Comparison of ENCODE assay signal across 8 cellular contexts in genomic region chr2:160294339-160294803, GRCh38.
DNase-seq lines count a peak whose midpoint lies in the region; TF ChIP-seq lines count a peak whose summit lies in the region.

No MANE protein-coding gene starts in this region.

- H3K9me2 ChIP-seq in GM23248 (ENCODE audit: insufficient read depth) (no peaks in the 10 kb centered on the region), Karpas-422 (replicated peaks; ENCODE audit: insufficient read depth, low read length) (no peaks in the 10 kb centered on the region)

- H3K27me3 ChIP-seq in GM23248 (replicated peaks; ENCODE audit: insufficient read depth) (no peaks in the 10 kb centered on the region), fibroblast of lung (ENCODE audit: control insufficient read depth, insufficient read depth, low read length) (no peaks in the 10 kb centered on the region), sigmoid colon (no peaks in the 10 kb centered on the region), Karpas-422 (ENCODE audit: low read length) (no peaks in the 10 kb centered on the region)

- intact Hi-C loops in sigmoid colon (cut with DNase I): no loop called here

- H2AFZ ChIP-seq in GM23248 (no peak overlapping the region), fibroblast of lung (ENCODE audit: low read length) (no peak overlapping the region), Karpas-422 (ENCODE audit: low read length) (no peak overlapping the region)

- in situ Hi-C loops in GM23248 (cut with MboI): no loop called here
- in situ Hi-C loops in SK-MEL-5 (cut with HindIII; ENCODE audit: low pct_unique_long_range_greater_than_20kb, low sequenced_read_pairs): no loop called here

- H3K27ac ChIP-seq in GM23248 (peak overlapping the region; percentile 98), fibroblast of lung (ENCODE audit: insufficient read depth, low read length) (peak overlapping the region; percentile 94), sigmoid colon (peak overlapping the region; percentile 10 to 78 (median 69)), Karpas-422 (ENCODE audit: low read length) (no peak overlapping the region)

- WGBS in GM23248 (ENCODE audit: low coverage in 1 of 2, low lambda C conversion rate in 2 of 2, missing lambda C conversion rate in 2 of 2), 2 experiments: 1 to 2% methylated on average over 5 of the region's 5 CpGs
- WGBS in sigmoid colon, 2 donors: 69 to 76% methylated on average over 5 of the region's 5 CpGs

- H3K9me3 ChIP-seq in GM23248 (ENCODE audit: low read depth) (no peaks in the 10 kb centered on the region), fibroblast of lung (ENCODE audit: control insufficient read depth, insufficient read depth, low read depth, low read length) (no peaks in the 10 kb centered on the region), sigmoid colon (no peaks in the 10 kb centered on the region), Karpas-422 (ENCODE audit: low read length) (no peaks in the 10 kb centered on the region)

- DNase-seq in AG08395 (ENCODE audit: low spot score) (peak; percentile 65), GM23248 (peak; percentile 90), SK-MEL-5 (ENCODE audit: low read depth, low spot score) (peak; percentile 32), fibroblast of lung (ENCODE audit: low read depth in 2 of 2) (peak; percentile 89 to 93), sigmoid colon (peak; percentile 83), NCI-H524 (lab: John Stamatoyannopoulos, UW) (no peak), Karpas-422 (no peak), COLO668 (lab: John Stamatoyannopoulos, UW; ENCODE audit: unreplicated experiment) (no peak)

- H3K9ac ChIP-seq in GM23248 (peak overlapping the region; percentile 69), fibroblast of lung (ENCODE audit: insufficient read depth, low read length) (peak overlapping the region; percentile 27), Karpas-422 (ENCODE audit: low read length) (no peak overlapping the region)

- H3K79me2 ChIP-seq in GM23248 (ENCODE audit: insufficient read depth) (peaks cover 76% of the 10 kb centered on the region), fibroblast of lung (ENCODE audit: control insufficient read depth, insufficient read depth, low read length) (peaks cover 12% of the 10 kb centered on the region), Karpas-422 (ENCODE audit: low read length) (no peaks in the 10 kb centered on the region)

- TF ChIP-seq POLR2A in sigmoid colon (IDR thresholded peaks at IDR 0.05): no peak

- TF ChIP-seq CTCF in fibroblast of lung (conservative IDR thresholded peaks at IDR 0.05 in 1 of 2, IDR thresholded peaks at IDR 0.05 in 1 of 2; ENCODE audit: low read depth in 1 of 2, low read length in 2 of 2) (no peak), sigmoid colon (IDR thresholded peaks at IDR 0.05) (no peak)

- H3K4me2 ChIP-seq in GM23248 (ENCODE audit: unreplicated experiment) (peak overlapping the region; percentile 76), fibroblast of lung (ENCODE audit: extremely low read depth, insufficient read depth, low read length) (peak overlapping the region; percentile 61), Karpas-422 (ENCODE audit: low read depth, low read length, poor library complexity, severe bottlenecking) (no peak overlapping the region)

- H4K20me1 ChIP-seq in GM23248 (ENCODE audit: insufficient read depth) (no peaks in the 10 kb centered on the region), fibroblast of lung (ENCODE audit: control insufficient read depth, extremely low read depth, insufficient read depth, low read length) (no peaks in the 10 kb centered on the region), Karpas-422 (ENCODE audit: insufficient read depth, low read depth, low read length) (no peaks in the 10 kb centered on the region)

- H3K36me3 ChIP-seq in GM23248 (ENCODE audit: low read depth): peaks cover 46% of the 10 kb centered on the region
- H3K36me3 ChIP-seq in fibroblast of lung (ENCODE audit: control insufficient read depth, insufficient read depth, low read length): peaks cover 5% of the 10 kb centered on the region
- H3K36me3 ChIP-seq in sigmoid colon: peaks cover 0 to 29% (median 2%) of the 10 kb centered on the region in 4 donors
- no peaks in the 10 kb centered on the region for H3K36me3 ChIP-seq in Karpas-422 (ENCODE audit: insufficient read depth, low read length)

- peaks cover 100% of the 10 kb centered on the region for H3F3A ChIP-seq in GM23248 (ENCODE audit: insufficient read depth)

- H3K4me3 ChIP-seq in GM23248: peak overlapping the region; percentile 33
- no peak overlapping the region for H3K4me3 ChIP-seq in fibroblast of lung (replicated peaks in 1 of 4; ENCODE audit: control extremely low read depth in 1 of 4, insufficient read depth in 1 of 4, low read depth in 3 of 4, low read length in 4 of 4)
- no peak overlapping the region for H3K4me3 ChIP-seq in sigmoid colon
- no peak overlapping the region for H3K4me3 ChIP-seq in Karpas-422 (ENCODE audit: low read length)

- peaks cover 86% of the 10 kb centered on the region for H3K4me1 ChIP-seq in GM23248 (ENCODE audit: insufficient read depth)
- peaks cover 36% of the 10 kb centered on the region for H3K4me1 ChIP-seq in fibroblast of lung (ENCODE audit: control insufficient read depth, extremely low read depth, insufficient read depth, low read length)
- H3K4me1 ChIP-seq in sigmoid colon: peaks cover 0 to 64% (median 53%) of the 10 kb centered on the region in 4 donors
- no peaks in the 10 kb centered on the region for H3K4me1 ChIP-seq in Karpas-422 (ENCODE audit: low read length)

- TF ChIP-seq EP300 in sigmoid colon (IDR thresholded peaks at IDR 0.05): peak in 1 of 4 donors; percentile 39

Comparison
In these comparisons a context has a peak if more than half of its experiments do, and no peak if none do; other contexts are left out.
1. DNase-seq: peak in AG08395 (single experiment), GM23248 (single experiment), SK-MEL-5 (single experiment), fibroblast of lung (2 of 2) and sigmoid colon (single experiment); none in NCI-H524 (0 of 2), Karpas-422 (single experiment) and COLO668 (single experiment).